ENCODE assay signal across 21 cellular contexts in the genomic region with DNA sequence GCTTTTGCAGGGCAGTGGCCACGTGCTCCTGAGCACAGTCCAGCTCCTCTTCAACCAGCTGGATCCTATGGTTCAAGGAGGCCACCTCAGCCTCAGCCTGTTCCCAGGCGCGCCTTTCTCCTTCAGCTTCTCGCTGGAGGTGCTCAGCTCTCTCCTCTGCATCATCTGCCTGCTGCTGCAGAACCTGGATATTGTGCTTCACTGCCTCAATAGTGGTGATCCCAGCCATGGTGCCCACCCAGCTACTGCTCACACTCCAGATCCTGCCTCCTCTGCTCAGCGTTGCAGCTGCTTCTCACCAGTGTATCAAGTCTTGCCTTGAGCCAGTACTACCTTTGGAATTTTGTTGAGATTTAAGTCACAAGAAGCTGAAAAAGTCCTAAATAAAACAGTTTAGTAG.
"Had no signal": no experiment of that assay in that cellular context is flagged by ENCODE, and none has a peak within 500 bp of the region (broad histone marks: within the 10 kb centered on the region; RNA-seq: fewer than 3 reads in every experiment).

No MANE protein-coding gene starts in this region.

- H3K36me3 ChIP-seq: uterus had no signal

- H3K4me3 Mint-ChIP-seq: effector memory CD8-positive, alpha-beta T cell; natural killer cell treated with Interleukin-12 subunit alpha and Interleukin-12 subunit beta and Interleukin-15 and Interleukin-18, amount 100 ng/mL, for 72 hours had no signal

- ATAC-seq: effector memory CD8-positive, alpha-beta T cell; gastroesophageal sphincter; left lung; lower lobe of right lung; natural killer cell treated with Interleukin-12 subunit alpha and Interleukin-12 subunit beta and Interleukin-15 and Interleukin-18, amount 100 ng/mL, for 72 hours; sciatic nerve had no signal

- H3K4me3 ChIP-seq: esophagus muscularis mucosa, gastroesophageal sphincter, left lung, lower lobe of right lung, tibial artery, upper lobe of left lung, uterus had no signal

- H3K9me3 ChIP-seq: esophagus muscularis mucosa, gastroesophageal sphincter, left lung, lower lobe of right lung, neutrophil, tibial artery, upper lobe of left lung, uterus had no signal

- H3K27me3 ChIP-seq: esophagus muscularis mucosa, gastroesophageal sphincter, left lung, neutrophil, tibial artery, upper lobe of left lung, uterus had no signal

- H3K27me3 Mint-ChIP-seq: effector memory CD8-positive, alpha-beta T cell; natural killer cell treated with Interleukin-12 subunit alpha and Interleukin-12 subunit beta and Interleukin-15 and Interleukin-18, amount 100 ng/mL, for 72 hours had no signal

- H3K4me1 ChIP-seq: gastroesophageal sphincter, left lung, lower lobe of right lung, tibial artery, upper lobe of left lung, uterus had no signal

- DNase-seq: cortex of kidney; effector memory CD8-positive, alpha-beta T cell; glutamatergic neuron; islet precursor cell; left lung; lower lobe of right lung; mesenchymal stem cell; midbrain; posterior cingulate gyrus; stimulated activated CD4-positive, alpha-beta T cell treated with anti-CD3 and anti-CD28 coated beads, Interleukin-2, amount 100 ng/mL, for 24 hours; stimulated activated CD4-positive, alpha-beta T cell treated with anti-CD3 and anti-CD28 coated beads, Interleukin-4, amount 100 ng/mL, for 4 hours; stimulated activated naive CD4-positive, alpha-beta T cell treated with Interleukin-2 at 50 U/mL for 16 hours; tibial artery; upper lobe of left lung; uterus had no signal

- H3K27ac ChIP-seq: epithelial cell of prostate, esophagus muscularis mucosa, gastroesophageal sphincter, left lung, lower lobe of right lung, neutrophil, tibial artery, upper lobe of left lung, uterus had no signal

- H3K9me3 Mint-ChIP-seq: effector memory CD8-positive, alpha-beta T cell; natural killer cell treated with Interleukin-12 subunit alpha and Interleukin-12 subunit beta and Interleukin-15 and Interleukin-18, amount 100 ng/mL, for 72 hours had no signal
